ENCODE assay signal across 13 cellular contexts in the genomic region with DNA sequence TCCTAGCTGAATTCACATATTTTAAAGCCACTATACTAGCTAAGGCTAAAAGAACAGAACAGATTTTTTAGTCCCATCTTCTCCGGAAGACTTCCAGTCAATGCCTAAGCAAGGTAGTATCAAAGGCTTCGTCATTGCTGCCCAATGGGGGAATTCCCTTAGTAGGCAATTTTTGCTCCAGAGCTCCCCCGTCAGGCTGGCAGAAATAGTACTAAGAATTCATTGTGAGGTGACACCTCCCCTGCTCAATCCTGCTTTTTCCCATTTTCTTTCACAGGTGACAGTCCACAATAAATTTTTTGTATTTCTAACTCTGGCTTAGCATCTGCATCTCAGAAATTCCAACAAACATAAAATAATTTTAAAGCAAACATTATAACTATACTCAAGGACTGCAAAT. TPM values are rescaled to one million over a fixed set of nuclear protein-coding genes. Genes with fewer than 3 reads are reported as not detected.
A peak's percentile ranks its signal among the peaks of the same experiment; 100 is the strongest.
DNase-seq lines count a peak whose midpoint lies in the region; ATAC-seq and TF ChIP-seq lines count a peak whose summit lies in the region.
"Had no signal": no experiment of that assay in that cellular context is flagged by ENCODE, and none has a peak within 500 bp of the region (broad histone marks: within the 10 kb centered on the region; RNA-seq: fewer than 3 reads in every experiment).

No MANE protein-coding gene starts in this region.

- CTCF ChIA-PET in mammary epithelial cell (lab: Charles Lee; ENCODE audit: low non-redundant PET), result interaction anchor here (0.6 kb wide), 1 partner anchor 217 kb away, joined by 3 read pairs; no protein-coding TSS in a partner anchor

- H3K27ac ChIP-seq in MM.1S (ENCODE audit: low read length) (no peak overlapping the region), mammary epithelial cell (ENCODE audit: insufficient read depth, low read depth, low read length) (no peak overlapping the region)
- H3K27ac ChIP-seq: hepatocyte, prostate gland, SJSA1 had no signal

- dilution Hi-C loops in mammary epithelial cell (cut with HindIII; ENCODE audit: low sequenced_read_pairs), result no loop called here

- WGBS in mammary epithelial cell (ENCODE audit: low coverage, missing lambda C conversion rate), result 32% methylated on average over 3 of the region's 3 CpGs

- H3K79me2 ChIP-seq in MM.1S (ENCODE audit: low read length) (no peaks in the 10 kb centered on the region), mammary epithelial cell (ENCODE audit: insufficient read depth, low read length) (no peaks in the 10 kb centered on the region)
- H3K79me2 ChIP-seq: hepatocyte had no signal

- H3F3A ChIP-seq in MM.1S (ENCODE audit: insufficient read depth, low read length), result no peaks in the 10 kb centered on the region

- H3K4me3 ChIP-seq in MM.1S (ENCODE audit: low read length) (no peak overlapping the region), mammary epithelial cell (replicated peaks in 1 of 3; ENCODE audit: insufficient read depth in 1 of 3, low read depth in 2 of 3, low read length in 3 of 3) (no peak overlapping the region)
- H3K4me3 ChIP-seq: hepatocyte, prostate gland, SJSA1 had no signal

- in situ Hi-C loops in mammary epithelial cell (cut with MboI; ENCODE audit: low sequenced_read_pairs in 2 of 2) (loop anchor here (25.0 kb wide), 1 partner anchor 1668 kb away; no protein-coding TSS in a partner anchor), ACHN (cut with HindIII; ENCODE audit: low pct_ligation_motif_present, low pct_unique_long_range_greater_than_20kb, low sequenced_read_pairs) (no loop called here)

- H3K4me1 ChIP-seq in MM.1S (ENCODE audit: low read length) (no peaks in the 10 kb centered on the region), mammary epithelial cell (ENCODE audit: insufficient read depth, low read length) (no peaks in the 10 kb centered on the region)
- H3K4me1 ChIP-seq: prostate gland, SJSA1 had no signal

- H3K4me1 Mint-ChIP-seq in activated CD4-positive, alpha-beta T cell treated with anti-CD3 and anti-CD28 coated beads, Interleukin-2, amount 10 ng/mL, durations not matched to agents 24 days and 14 days, result no peaks in the 10 kb centered on the region
- H3K4me1 Mint-ChIP-seq: CD4-positive, alpha-beta memory T cell had no signal

- ATAC-seq in GM18861 (IDR thresholded peaks at IDR 0.05; ENCODE audit: unreplicated experiment), result no peak
- no peak for ATAC-seq in HG03280 (IDR thresholded peaks at IDR 0.05; ENCODE audit: unreplicated experiment)

- intact Hi-C loops in activated CD4-positive, alpha-beta T cell treated with anti-CD3 and anti-CD28 coated beads, Interleukin-2, amount 10 ng/mL, durations not matched to agents 24 days and 14 days (cut with micrococcal nuclease), result loop anchor here (5.0 kb wide), 1 partner anchor 1668 kb away; no protein-coding TSS in a partner anchor
- intact Hi-C loops in mammary epithelial cell (cut with micrococcal nuclease), result loop anchor here (5.0 kb wide), 1 partner anchor 213 kb away; no protein-coding TSS in a partner anchor

- H3K4me2 ChIP-seq in MM.1S (ENCODE audit: low read depth, low read length), result no peak overlapping the region
- no peak overlapping the region for H3K4me2 ChIP-seq in mammary epithelial cell (ENCODE audit: insufficient read depth, low read depth, low read length)
- H3K4me2 ChIP-seq: hepatocyte had no signal

- H3K9me2 ChIP-seq in MM.1S (replicated peaks; ENCODE audit: insufficient read depth, low read length), result no peaks in the 10 kb centered on the region

- DNase-seq in activated CD4-positive, alpha-beta T cell treated with anti-CD3 and anti-CD28 coated beads, Interleukin-2, amount 10 ng/mL, durations not matched to agents 24 days and 14 days, result peak; percentile 65
- no peak for DNase-seq in activated CD4-positive, alpha-beta T cell treated with anti-CD3 and anti-CD28 coated beads for 1 hour
- DNase-seq in MM.1S, result peak; percentile 45
- DNase-seq in mammary epithelial cell, result peak; percentile 25
- DNase-seq in stimulated activated CD4-positive, alpha-beta T cell treated with anti-CD3 and anti-CD28 coated beads, Interleukin-2, amount 100 ng/mL, for 48 hours, result peak; percentile 24 to 32
- no peak for DNase-seq in ACHN
- DNase-seq: amniotic stem cell; CD4-positive, alpha-beta memory T cell had no signal

- H3K9ac ChIP-seq in MM.1S (ENCODE audit: low read length) (no peak overlapping the region), mammary epithelial cell (ENCODE audit: insufficient read depth, low read length) (no peak overlapping the region)

- no peaks in the 10 kb centered on the region for H3K9me3 ChIP-seq in MM.1S (replicated peaks; ENCODE audit: insufficient read depth, low read length)
- H3K9me3 ChIP-seq in mammary epithelial cell (replicated peaks; ENCODE audit: insufficient read depth, low read length), result no peaks in the 10 kb centered on the region
- H3K9me3 ChIP-seq: prostate gland, SJSA1 had no signal

- H4K20me1 ChIP-seq in MM.1S (ENCODE audit: insufficient read depth, low read length) (no peaks in the 10 kb centered on the region), mammary epithelial cell (ENCODE audit: insufficient read depth, low read length) (no peaks in the 10 kb centered on the region)

- H2AFZ ChIP-seq in MM.1S (ENCODE audit: low read length), result no peak overlapping the region
- no peak overlapping the region for H2AFZ ChIP-seq in mammary epithelial cell (ENCODE audit: low read depth, low read length)
- H2AFZ ChIP-seq: hepatocyte had no signal

- TF ChIP-seq CTCF in MM.1S (IDR thresholded peaks at IDR 0.05; ENCODE audit: low read length) (peak; percentile 56), mammary epithelial cell (conservative IDR thresholded peaks at IDR 0.05 in 1 of 2, IDR thresholded peaks at IDR 0.05 in 1 of 2; ENCODE audit: extremely low read depth in 1 of 2, insufficient read depth in 1 of 2, low read depth in 1 of 2, low read length in 2 of 2) (peak; percentile 28 to 46)

- H3K27me3 Mint-ChIP-seq in activated CD4-positive, alpha-beta T cell treated with anti-CD3 and anti-CD28 coated beads, Interleukin-2, amount 10 ng/mL, durations not matched to agents 24 days and 14 days, result peaks cover 19% of the 10 kb centered on the region

- no peaks in the 10 kb centered on the region for H3K36me3 Mint-ChIP-seq in activated CD4-positive, alpha-beta T cell treated with anti-CD3 and anti-CD28 coated beads, Interleukin-2, amount 10 ng/mL, durations not matched to agents 24 days and 14 days (ENCODE audit: low read depth)
- H3K36me3 Mint-ChIP-seq: CD4-positive, alpha-beta memory T cell had no signal

- no peak overlapping the region for H3K27ac Mint-ChIP-seq in activated CD4-positive, alpha-beta T cell treated with anti-CD3 and anti-CD28 coated beads, Interleukin-2, amount 10 ng/mL, durations not matched to agents 24 days and 14 days
- H3K27ac Mint-ChIP-seq: CD4-positive, alpha-beta memory T cell had no signal

- H3K4me3 Mint-ChIP-seq in activated CD4-positive, alpha-beta T cell treated with anti-CD3 and anti-CD28 coated beads, Interleukin-2, amount 10 ng/mL, durations not matched to agents 24 days and 14 days, result no peak overlapping the region
- H3K4me3 Mint-ChIP-seq: CD4-positive, alpha-beta memory T cell had no signal

- H3K27me3 ChIP-seq in MM.1S (replicated peaks; ENCODE audit: insufficient read depth, low read length), result no peaks in the 10 kb centered on the region
- no peaks in the 10 kb centered on the region for H3K27me3 ChIP-seq in mammary epithelial cell (ENCODE audit: insufficient read depth, low read length)
- H3K27me3 ChIP-seq: hepatocyte, SJSA1 had no signal

- no peaks in the 10 kb centered on the region for H3K36me3 ChIP-seq in MM.1S (replicated peaks; ENCODE audit: insufficient read depth, low read length)
- H3K36me3 ChIP-seq in mammary epithelial cell (ENCODE audit: insufficient read depth, low read length), result no peaks in the 10 kb centered on the region
- H3K36me3 ChIP-seq: prostate gland, SJSA1 had no signal

- no peaks in the 10 kb centered on the region for H3K9me3 Mint-ChIP-seq in activated CD4-positive, alpha-beta T cell treated with anti-CD3 and anti-CD28 coated beads, Interleukin-2, amount 10 ng/mL, durations not matched to agents 24 days and 14 days

- no TSS peak for BruUV-seq in mammary epithelial cell (replicated peaks; lab: Mats Ljungman, UMichigan)

RNA-seq across cellular contexts. Expression of a gene that starts 52.8 kb away (rescaled TPM):
- total RNA-seq in activated CD4-positive, alpha-beta T cell treated with anti-CD3 and anti-CD28 coated beads, Interleukin-2, amount 10 ng/mL, durations not matched to agents 24 days and 14 days, result 206 TPM in 2 replicates
- total RNA-seq in mammary epithelial cell, result 100 to 1,000 TPM in 1 of 2 donors, 10 to 100 TPM in 1; 81.2 to 126 TPM
- 69.6 TPM for polyA plus RNA-seq in mammary epithelial cell
- polyA minus RNA-seq in mammary epithelial cell, result 80.9 TPM

Comparison
In these comparisons a context has a peak if more than half of its experiments do, and no peak if none do; other contexts are left out.
1. DNase-seq: peak in activated CD4-positive, alpha-beta T cell treated with anti-CD3 and anti-CD28 coated beads, Interleukin-2, amount 10 ng/mL, durations not matched to agents 24 days and 14 days (single experiment), MM.1S (single experiment), mammary epithelial cell (single experiment) and stimulated activated CD4-positive, alpha-beta T cell treated with anti-CD3 and anti-CD28 coated beads, Interleukin-2, amount 100 ng/mL, for 48 hours (2 of 2); none in activated CD4-positive, alpha-beta T cell treated with anti-CD3 and anti-CD28 coated beads for 1 hour (single experiment) and ACHN (single experiment).